Comparison of ENCODE assay signal across 22 cellular contexts in genomic region chr1:32056598-32056997, GRCh38.
"Had no signal": no experiment of that assay in that cellular context is flagged by ENCODE, and none has a peak within 500 bp of the region (broad histone marks: within the 10 kb centered on the region; RNA-seq: fewer than 3 reads in every experiment).

No MANE protein-coding gene starts in this region.

- H3K9me3 Mint-ChIP-seq: activated CD4-positive, alpha-beta T cell treated with anti-CD3 and anti-CD28 coated beads, Interleukin-2, amount 10 ng/mL, durations not matched to agents 24 days and 14 days; activated CD8-positive, alpha-beta T cell treated with anti-CD3 and anti-CD28 coated beads for 36 hours; central memory CD8-positive, alpha-beta T cell; memory B cell; T-helper 1 cell treated with Interleukin-12 subunit alpha and Interleukin-12 subunit beta and Interleukin-4 antibody, amounts not matched to agents 30 μg/mL and 1 μg/mL, for 36 hours had no signal

- H3K27me3 Mint-ChIP-seq: activated CD4-positive, alpha-beta T cell treated with anti-CD3 and anti-CD28 coated beads, Interleukin-2, amount 10 ng/mL, durations not matched to agents 24 days and 14 days; activated CD8-positive, alpha-beta T cell treated with anti-CD3 and anti-CD28 coated beads for 36 hours; central memory CD8-positive, alpha-beta T cell; memory B cell had no signal

- H3K27me3 ChIP-seq: brain microvascular endothelial cell, gastrocnemius medialis, heart left ventricle, right atrium auricular region, tibial artery, uterus had no signal

- H3K9me3 ChIP-seq: gastrocnemius medialis, heart left ventricle, mucosa of descending colon, prostate gland, right atrium auricular region, tibial artery, uterus had no signal

- DNase-seq: activated CD4-positive, alpha-beta T cell treated with anti-CD3 and anti-CD28 coated beads, Interleukin-2, amount 10 ng/mL, durations not matched to agents 24 days and 14 days; activated CD8-positive, alpha-beta T cell treated with anti-CD3 and anti-CD28 coated beads for 36 hours; activated gamma-delta T cell treated with Interleukin-2 at 50 U/mL for 16 hours; anterior cingulate cortex; brain microvascular endothelial cell; gastrocnemius medialis; heart left ventricle; mucosa of descending colon; stimulated activated CD4-positive, alpha-beta T cell treated with anti-CD3 and anti-CD28 coated beads, Interleukin-12 subunit alpha, Interleukin-12 subunit beta, amount 100 ng/mL, for 4 hours; stimulated activated CD4-positive, alpha-beta T cell treated with anti-CD3 and anti-CD28 coated beads, Interleukin-1b, Interleukin-23, amount 100 ng/mL, for 48 hours; stimulated activated CD8-positive, alpha-beta memory T cell treated with anti-CD3 and anti-CD28 coated beads, Interleukin-4, amount 100 ng/mL, for 48 hours; stimulated activated naive CD8-positive, alpha-beta T cell treated with anti-CD3 and anti-CD28 coated beads, Interleukin-15, Interleukin-2, amounts not matched to agents 100 U/mL and 50 U/mL, for 24 hours; substantia nigra; tibial artery; uterus had no signal

- H3K27ac Mint-ChIP-seq: activated CD4-positive, alpha-beta T cell treated with anti-CD3 and anti-CD28 coated beads, Interleukin-2, amount 10 ng/mL, durations not matched to agents 24 days and 14 days; memory B cell; T-helper 1 cell treated with Interleukin-12 subunit alpha and Interleukin-12 subunit beta and Interleukin-4 antibody, amounts not matched to agents 30 μg/mL and 1 μg/mL, for 36 hours had no signal

- H3K4me1 Mint-ChIP-seq: memory B cell had no signal

- H3K4me1 ChIP-seq: gastrocnemius medialis, heart left ventricle, prostate gland, right atrium auricular region, tibial artery, uterus had no signal

- H3K27ac ChIP-seq: brain microvascular endothelial cell, coronary artery, gastrocnemius medialis, heart left ventricle, prostate gland, right atrium auricular region, tibial artery, uterus had no signal

- H3K4me3 ChIP-seq: coronary artery, gastrocnemius medialis, heart left ventricle, mucosa of descending colon, prostate gland, right atrium auricular region, tibial artery, uterus had no signal

- H3K4me3 Mint-ChIP-seq: activated CD4-positive, alpha-beta T cell treated with anti-CD3 and anti-CD28 coated beads, Interleukin-2, amount 10 ng/mL, durations not matched to agents 24 days and 14 days; activated CD8-positive, alpha-beta T cell treated with anti-CD3 and anti-CD28 coated beads for 36 hours; central memory CD8-positive, alpha-beta T cell; memory B cell; T-helper 1 cell treated with Interleukin-12 subunit alpha and Interleukin-12 subunit beta and Interleukin-4 antibody, amounts not matched to agents 30 μg/mL and 1 μg/mL, for 36 hours had no signal

- ATAC-seq: activated CD8-positive, alpha-beta T cell treated with anti-CD3 and anti-CD28 coated beads for 36 hours; esophagus mucosa; gastrocnemius medialis; heart left ventricle; mucosa of descending colon; stimulated activated naive CD8-positive, alpha-beta T cell treated with anti-CD3 and anti-CD28 coated beads, Interleukin-15, Interleukin-2, amounts not matched to agents 100 U/mL and 50 U/mL, for 24 hours had no signal

- H3K36me3 ChIP-seq: prostate gland, uterus had no signal
